ENCODE assay signal across 16 cellular contexts in genomic region chr16:72819345-72819744, GRCh38.
A peak's percentile ranks its signal among the peaks of the same experiment; 100 is the strongest.
DNase-seq lines count a peak whose midpoint lies in the region; ATAC-seq and TF ChIP-seq lines count a peak whose summit lies in the region.
"Had no signal": no experiment of that assay in that cellular context is flagged by ENCODE, and none has a peak within 500 bp of the region (broad histone marks: within the 10 kb centered on the region; RNA-seq: fewer than 3 reads in every experiment).

No MANE protein-coding gene starts in this region.

- H3K4me3 ChIP-seq in astrocyte of the spinal cord (ENCODE audit: low read depth, low read length) (no peak overlapping the region), kidney epithelial cell (ENCODE audit: low read depth, low read length) (no peak overlapping the region)
- H3K4me3 ChIP-seq: skin epidermis had no signal

- DNase-seq in ACHN = peak; percentile 89
- DNase-seq in HK-2 (ENCODE audit: unreplicated experiment) = peak; percentile 77
- DNase-seq in astrocyte of the spinal cord (ENCODE audit: low read depth, low spot score) = peak; percentile 85
- peak; percentile 80 for DNase-seq in kidney epithelial cell (ENCODE audit: low read depth)
- DNase-seq in effector memory CD8-positive, alpha-beta T cell = no peak
- DNase-seq in activated CD4-positive, alpha-beta T cell treated with anti-CD3 and anti-CD28 coated beads for 4 hours = no peak
- DNase-seq: activated naive CD8-positive, alpha-beta T cell treated with anti-CD3 and anti-CD28 coated beads, Interleukin-2, amount 10 ng/mL, durations not matched to agents 7 days and 5 days; activated T-cell treated with anti-CD3 and anti-CD28 coated beads, Interleukin-2, amount 50 U/mL, for 4 hours; MM.1S; NCI-H2081; NCI-H69; stimulated activated naive CD4-positive, alpha-beta T cell; T-helper 2 cell had no signal

- H3K36me3 Mint-ChIP-seq in effector memory CD8-positive, alpha-beta T cell (ENCODE audit: insufficient read depth) = no peaks in the 10 kb centered on the region
- H3K36me3 Mint-ChIP-seq: activated naive CD8-positive, alpha-beta T cell treated with anti-CD3 and anti-CD28 coated beads, Interleukin-2, amount 10 ng/mL, durations not matched to agents 7 days and 5 days had no signal

- no peak for ATAC-seq in effector memory CD8-positive, alpha-beta T cell (replicated peaks)
- ATAC-seq in HG02678 (IDR thresholded peaks at IDR 0.05; ENCODE audit: unreplicated experiment) = no peak
- no peak for ATAC-seq in GM21529 (IDR thresholded peaks at IDR 0.05; ENCODE audit: unreplicated experiment)
- ATAC-seq: activated T-cell treated with anti-CD3 and anti-CD28 coated beads, Interleukin-2, amount 50 U/mL, for 4 hours had no signal

- in situ Hi-C loops in ACHN (cut with HindIII; ENCODE audit: low pct_ligation_motif_present, low pct_unique_long_range_greater_than_20kb, low sequenced_read_pairs) (no loop called here), astrocyte of the spinal cord (cut with HindIII; ENCODE audit: low sequenced_read_pairs) (no loop called here)

- H3K27me3 ChIP-seq in kidney epithelial cell (ENCODE audit: control insufficient read depth, insufficient read depth, low read length) = no peaks in the 10 kb centered on the region

- H3K27ac Mint-ChIP-seq in effector memory CD8-positive, alpha-beta T cell = no peak overlapping the region
- H3K27ac Mint-ChIP-seq: activated naive CD8-positive, alpha-beta T cell treated with anti-CD3 and anti-CD28 coated beads, Interleukin-2, amount 10 ng/mL, durations not matched to agents 7 days and 5 days had no signal

- H3K4me1 Mint-ChIP-seq in effector memory CD8-positive, alpha-beta T cell (ENCODE audit: low read depth in 2 of 2) = no peaks in the 10 kb centered on the region

- no peak overlapping the region for H3K4me3 Mint-ChIP-seq in effector memory CD8-positive, alpha-beta T cell
- H3K4me3 Mint-ChIP-seq: activated naive CD8-positive, alpha-beta T cell treated with anti-CD3 and anti-CD28 coated beads, Interleukin-2, amount 10 ng/mL, durations not matched to agents 7 days and 5 days; activated T-cell treated with anti-CD3 and anti-CD28 coated beads, Interleukin-2, amount 50 U/mL, for 4 hours had no signal

- no peaks in the 10 kb centered on the region for H3K36me3 ChIP-seq in kidney epithelial cell (ENCODE audit: control insufficient read depth, insufficient read depth, low read length)

- peaks cover 4 to 10% of the 10 kb centered on the region in 2 donors for H3K27me3 Mint-ChIP-seq in effector memory CD8-positive, alpha-beta T cell

- H3K9me3 Mint-ChIP-seq in effector memory CD8-positive, alpha-beta T cell = no peaks in the 10 kb centered on the region
- H3K9me3 Mint-ChIP-seq: activated naive CD8-positive, alpha-beta T cell treated with anti-CD3 and anti-CD28 coated beads, Interleukin-2, amount 10 ng/mL, durations not matched to agents 7 days and 5 days; activated T-cell treated with anti-CD3 and anti-CD28 coated beads, Interleukin-2, amount 50 U/mL, for 4 hours had no signal

- TF ChIP-seq CTCF in astrocyte of the spinal cord (IDR thresholded peaks at IDR 0.05; ENCODE audit: low read depth, low read length) (no peak), kidney epithelial cell (IDR thresholded peaks at IDR 0.05; ENCODE audit: insufficient read depth, low read length, poor library complexity, severe bottlenecking) (no peak)

Comparison
In these comparisons a context has a peak if more than half of its experiments do, and no peak if none do; other contexts are left out.
1. DNase-seq: peak in ACHN (single experiment), HK-2 (single experiment), astrocyte of the spinal cord (single experiment) and kidney epithelial cell (single experiment); none in effector memory CD8-positive, alpha-beta T cell (0 of 3) and activated CD4-positive, alpha-beta T cell treated with anti-CD3 and anti-CD28 coated beads for 4 hours (0 of 2).